ENCODE assay signal across 23 cellular contexts in the genomic region with DNA sequence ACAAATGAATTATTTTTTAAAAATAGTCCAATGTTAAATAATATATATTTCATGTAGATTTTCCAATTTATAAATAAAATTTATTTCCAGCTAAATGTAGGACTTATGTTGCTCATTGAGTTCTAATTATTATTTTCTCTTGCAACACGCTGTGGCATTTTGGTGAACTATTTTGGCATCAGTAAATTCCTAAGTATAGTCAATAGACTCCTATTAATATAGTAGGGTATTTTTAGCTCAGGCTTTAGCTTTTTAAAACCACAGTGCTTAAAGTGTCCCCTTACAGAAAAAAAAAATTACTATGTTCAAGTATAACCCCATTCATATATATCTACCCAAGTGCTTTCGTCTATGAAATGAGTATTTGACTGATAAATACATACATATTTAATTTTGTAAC.
"Had no signal": no experiment of that assay in that cellular context is flagged by ENCODE, and none has a peak within 500 bp of the region (broad histone marks: within the 10 kb centered on the region; RNA-seq: fewer than 3 reads in every experiment).

No MANE protein-coding gene starts in this region.

- H3K27me3 ChIP-seq: pancreas, spleen, suprapubic skin, tibial artery, upper lobe of right lung had no signal

- H3K4me1 ChIP-seq: prostate gland, spleen, suprapubic skin, upper lobe of right lung had no signal

- H3K4me3 ChIP-seq: lung, mucosa of descending colon, pancreas, prostate gland, spleen, suprapubic skin, thoracic aorta, tibial artery, upper lobe of right lung had no signal

- H3K36me3 ChIP-seq: pancreas, prostate gland, spleen, suprapubic skin, thoracic aorta, tibial artery, upper lobe of right lung had no signal

- H3K9me3 ChIP-seq: mucosa of descending colon, pancreas, prostate gland, spleen, suprapubic skin, thoracic aorta, tibial artery, upper lobe of right lung had no signal

- DNase-seq: hypothalamus; immature natural killer cell; islet precursor cell; midbrain; mucosa of descending colon; naive thymus-derived CD8-positive, alpha-beta T cell; nucleus accumbens; pancreas; posterior cingulate gyrus; small intestine; spleen; stimulated activated CD4-positive, alpha-beta T cell treated with anti-CD3 and anti-CD28 coated beads, Interleukin-4, amount 100 ng/mL, for 24 hours; stimulated activated naive CD4-positive, alpha-beta T cell; tibial artery; trophoblast cell; upper lobe of right lung had no signal

- ATAC-seq: left lobe of liver; mucosa of descending colon; naive thymus-derived CD8-positive, alpha-beta T cell; pancreas; sciatic nerve; stimulated activated effector memory CD8-positive, alpha-beta T cell treated with anti-CD3 and anti-CD28 coated beads, Interleukin-12 subunit alpha, Interleukin-12 subunit beta, amount 100 ng/mL, for 72 hours; upper lobe of right lung had no signal

- H3K27ac ChIP-seq: pancreas, prostate gland, spleen, suprapubic skin, thoracic aorta, tibial artery, upper lobe of right lung had no signal
